8 cellular contexts compared by ENCODE assay signal in the genomic region with DNA sequence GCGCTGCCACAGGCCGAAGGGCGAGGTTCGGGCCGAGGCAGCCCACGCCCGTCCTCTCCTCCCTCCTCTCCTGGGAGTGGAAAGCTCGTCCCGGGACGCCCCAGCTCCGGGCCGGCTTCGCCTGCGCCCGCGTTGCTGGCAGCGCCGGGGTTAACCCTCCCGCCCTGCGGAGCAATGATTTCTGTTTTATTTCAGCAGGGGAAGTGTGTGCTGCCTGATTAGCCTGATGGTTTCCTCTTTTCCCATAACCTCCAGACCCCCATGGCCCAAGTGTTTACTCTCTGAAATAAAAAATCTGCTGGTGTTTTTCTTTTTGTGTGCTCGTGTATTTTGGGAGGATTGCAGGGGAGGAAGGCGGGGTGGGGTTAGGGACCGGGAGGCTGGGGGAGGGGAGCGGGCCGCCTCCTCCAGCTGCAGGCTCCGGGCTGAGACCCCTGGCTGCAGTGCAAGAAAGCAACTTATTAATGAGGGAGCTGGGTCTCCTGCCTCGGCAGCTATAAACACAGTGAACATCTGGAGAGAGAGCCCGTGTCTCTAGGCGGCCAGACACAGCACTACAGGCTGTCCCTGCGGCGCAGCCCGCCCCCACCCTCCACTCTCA. TPM values are rescaled to one million over a fixed set of nuclear protein-coding genes. Genes with fewer than 3 reads are reported as not detected.
DNase-seq lines count a peak whose midpoint lies in the region; ATAC-seq and TF ChIP-seq lines count a peak whose summit lies in the region.

No MANE protein-coding gene starts in this region.

- peak overlapping the region; percentile 45 for H3K9ac ChIP-seq in rectal smooth muscle tissue (ENCODE audit: low read length)

- H3K4me1 Mint-ChIP-seq in IgD-negative memory B cell: peaks cover 41 to 55% (median 43%) of the 10 kb centered on the region in 3 donors
- peaks cover 96% of the 10 kb centered on the region for H3K4me1 Mint-ChIP-seq in activated naive CD8-positive, alpha-beta T cell treated with anti-CD3 and anti-CD28 coated beads, Interleukin-2, amount 50 U/mL, for 24 hours

- H3K4me3 ChIP-seq in AG10803 (ENCODE audit: low read length): peak overlapping the region; percentile 55
- peak overlapping the region; percentile 60 for H3K4me3 ChIP-seq in right cardiac atrium (ENCODE audit: low read length)
- H3K4me3 ChIP-seq in rectal smooth muscle tissue (ENCODE audit: low read length): peak overlapping the region; percentile 44

- H3K36me3 Mint-ChIP-seq in IgD-negative memory B cell: no peaks in the 10 kb centered on the region
- no peaks in the 10 kb centered on the region for H3K36me3 Mint-ChIP-seq in activated naive CD8-positive, alpha-beta T cell treated with anti-CD3 and anti-CD28 coated beads, Interleukin-2, amount 50 U/mL, for 24 hours (ENCODE audit: low read depth)

- peak overlapping the region; percentile 65 to 93 (median 86) for H3K4me3 Mint-ChIP-seq in IgD-negative memory B cell
- H3K4me3 Mint-ChIP-seq in activated naive CD8-positive, alpha-beta T cell treated with anti-CD3 and anti-CD28 coated beads, Interleukin-2, amount 50 U/mL, for 24 hours: peak overlapping the region; percentile 76

- H3K27me3 Mint-ChIP-seq in IgD-negative memory B cell: peaks cover 2% of the 10 kb centered on the region
- H3K27me3 Mint-ChIP-seq in activated naive CD8-positive, alpha-beta T cell treated with anti-CD3 and anti-CD28 coated beads, Interleukin-2, amount 50 U/mL, for 24 hours: no peaks in the 10 kb centered on the region

- H3K36me3 ChIP-seq in rectal smooth muscle tissue (ENCODE audit: control insufficient read depth, insufficient read depth, low read length): no peaks in the 10 kb centered on the region

- H3K27ac ChIP-seq in right cardiac atrium (ENCODE audit: low read length) (peak overlapping the region; percentile 50), rectal smooth muscle tissue (ENCODE audit: low read depth, low read length) (peak overlapping the region; percentile 37)

- no peaks in the 10 kb centered on the region for H3K27me3 ChIP-seq in right cardiac atrium (ENCODE audit: control insufficient read depth, insufficient read depth)
- no peaks in the 10 kb centered on the region for H3K27me3 ChIP-seq in rectal smooth muscle tissue (ENCODE audit: control insufficient read depth, insufficient read depth, low read length)

- DNase-seq in AG10803 (ENCODE audit: low read depth) (no peak), right cardiac atrium (peak; percentile 79 to 91 (median 88)), ACHN (no peak), epidermal melanocyte (ENCODE audit: insufficient read length, low spot score) (no peak)
- peak; percentile 44 for DNase-seq in activated naive CD8-positive, alpha-beta T cell treated with anti-CD3 and anti-CD28 coated beads, Interleukin-2, amount 50 U/mL, for 24 hours

- ATAC-seq in activated naive CD8-positive, alpha-beta T cell treated with anti-CD3 and anti-CD28 coated beads, Interleukin-2, amount 50 U/mL, for 24 hours: peak; percentile 2
- ATAC-seq in right cardiac atrium: peak; percentile 90 to 95
- ATAC-seq in HG02970 (IDR thresholded peaks at IDR 0.05; ENCODE audit: low FRiP score, unreplicated experiment): no peak

- peaks cover 9% of the 10 kb centered on the region for H3K4me1 ChIP-seq in right cardiac atrium (ENCODE audit: control insufficient read depth, insufficient read depth, low read length)
- H3K4me1 ChIP-seq in rectal smooth muscle tissue (ENCODE audit: control insufficient read depth, insufficient read depth, low read length): peaks cover 5% of the 10 kb centered on the region

- H3K27ac Mint-ChIP-seq in IgD-negative memory B cell: peak overlapping the region; percentile 21 to 95 (median 78)
- H3K27ac Mint-ChIP-seq in activated naive CD8-positive, alpha-beta T cell treated with anti-CD3 and anti-CD28 coated beads, Interleukin-2, amount 50 U/mL, for 24 hours: peak overlapping the region; percentile 93

- intact Hi-C loops in right cardiac atrium (cut with DNase I): no loop called here

- H3K9me3 ChIP-seq in right cardiac atrium (ENCODE audit: control insufficient read depth, low read length): no peaks in the 10 kb centered on the region

- TF ChIP-seq CTCF in AG10803 (conservative IDR thresholded peaks at IDR 0.05; ENCODE audit: low read length): no peak

- in situ Hi-C loops in ACHN (cut with HindIII; ENCODE audit: low pct_ligation_motif_present, low pct_unique_long_range_greater_than_20kb, low sequenced_read_pairs): no loop called here

- under 1% methylated on average over 32 of the region's 32 CpGs for WGBS in right cardiac atrium

- no peaks in the 10 kb centered on the region for H3K9me3 Mint-ChIP-seq in IgD-negative memory B cell
- H3K9me3 Mint-ChIP-seq in activated naive CD8-positive, alpha-beta T cell treated with anti-CD3 and anti-CD28 coated beads, Interleukin-2, amount 50 U/mL, for 24 hours: no peaks in the 10 kb centered on the region

RNA-seq across cellular contexts. Expression of a gene that starts 38.6 kb away (rescaled TPM):
- polyA plus RNA-seq in IgD-negative memory B cell: 192 TPM
- total RNA-seq in right cardiac atrium: 10 to 100 TPM; 38.3 to 60.6 (median 55.3) TPM
- polyA plus RNA-seq in right cardiac atrium: 24.5 TPM

Comparison
In these comparisons a context has a peak if more than half of its experiments do, and no peak if none do; other contexts are left out.
1. DNase-seq: peak in activated naive CD8-positive, alpha-beta T cell treated with anti-CD3 and anti-CD28 coated beads, Interleukin-2, amount 50 U/mL, for 24 hours (single experiment) and right cardiac atrium (3 of 3); none in AG10803 (single experiment), ACHN (single experiment) and epidermal melanocyte (single experiment).
2. Peak in every context shown above with its lines, with median percentiles within 50 percentile points of each other: H3K4me3 ChIP-seq.